ENCODE assay signal across 33 cellular contexts in the genomic region with DNA sequence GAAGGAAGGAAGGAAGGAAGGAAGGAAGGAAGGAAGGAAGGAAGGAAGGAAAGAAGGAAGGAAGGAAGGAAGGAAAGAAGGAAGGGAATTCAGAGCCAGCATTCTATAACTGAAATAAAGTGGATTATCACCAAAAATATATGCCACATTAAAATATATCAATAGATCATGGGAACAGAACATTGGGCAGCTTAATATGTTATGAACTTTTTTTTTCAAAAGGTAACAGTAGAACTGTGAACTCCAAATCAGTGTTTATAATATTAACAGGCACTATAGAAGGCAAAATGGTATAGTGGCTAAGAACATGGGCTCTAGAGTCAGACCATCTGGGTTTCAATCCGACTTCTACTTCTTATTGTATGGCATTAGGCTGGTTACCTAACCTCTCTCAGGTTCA.
"Had no signal": no experiment of that assay in that cellular context is flagged by ENCODE, and none has a peak within 500 bp of the region (broad histone marks: within the 10 kb centered on the region; RNA-seq: fewer than 3 reads in every experiment).

No MANE protein-coding gene starts in this region.

- H3K9me3 ChIP-seq: MG63 had no signal

- H3K4me3 ChIP-seq: MG63 had no signal

- DNase-seq: Karpas-422, Kasumi-1, MG63, MM.1S, MV-4-11, NCI-H1048, NCI-H1092, NCI-H1092 treated with DMSO at 0.1 percent for 48 hours, NCI-H1105, NCI-H1105 treated with DMSO at 0.1 percent for 48 hours, NCI-H1417 treated with DMSO at 0.1 percent for 48 hours, NCI-H1436, NCI-H1436 treated with DMSO at 0.1 percent for 48 hours, NCI-H1694, NCI-H1694 treated with DMSO at 0.1 percent for 48 hours, NCI-H187, NCI-H187 treated with DMSO at 0.1 percent for 48 hours, NCI-H1930, NCI-H2029, NCI-H2029 treated with DMSO at 0.1 percent for 48 hours, NCI-H2081, NCI-H2081 treated with DMSO at 0.1 percent for 48 hours, NCI-H2107, NCI-H2171, NCI-H2171 treated with DMSO at 0.1 percent for 48 hours, NCI-H2227 treated with DMSO at 0.1 percent for 48 hours, NCI-H226, NCI-H345, NCI-H446, NCI-H446 treated with DMSO at 0.1 percent for 48 hours, NCI-H510A, NCI-H510A treated with DMSO at 0.1 percent for 48 hours, NCI-H524 had no signal

- H3K27me3 ChIP-seq: MG63 had no signal

- H3K36me3 ChIP-seq: MG63 had no signal
